13 cellular contexts compared by ENCODE assay signal in genomic region chr2:170221317-170222288, GRCh38. TPM values are rescaled to one million over a fixed set of nuclear protein-coding genes. Genes with fewer than 3 reads are reported as not detected.
A peak's percentile ranks its signal among the peaks of the same experiment; 100 is the strongest.
DNase-seq lines count a peak whose midpoint lies in the region; ATAC-seq and TF ChIP-seq lines count a peak whose summit lies in the region.
"Had no signal": no experiment of that assay in that cellular context is flagged by ENCODE, and none has a peak within 500 bp of the region (broad histone marks: within the 10 kb centered on the region; RNA-seq: fewer than 3 reads in every experiment).

No MANE protein-coding gene starts in this region.

- H3K36me3 ChIP-seq in GM23338 (ENCODE audit: insufficient read depth) (no peaks in the 10 kb centered on the region), muscle layer of colon (ENCODE audit: insufficient read depth, low read length) (no peaks in the 10 kb centered on the region), gastrocnemius medialis (no peaks in the 10 kb centered on the region)

- H3K27ac Mint-ChIP-seq in GM23338: peak overlapping the region; percentile 92
- H3K27ac Mint-ChIP-seq: dendritic cell treated with granulocyte-macrophage colony-stimulating factor and Interleukin-4, amounts not matched to agents 40 ng/mL and 50 ng/mL, for 4 days had no signal

- TF ChIP-seq CTCF in GM23338 (conservative IDR thresholded peaks at IDR 0.05; ENCODE audit: low read depth in 2 of 2): no peak
- TF ChIP-seq CTCF in choroid plexus epithelial cell (conservative IDR thresholded peaks at IDR 0.05; ENCODE audit: low read depth, low read length): no peak
- TF ChIP-seq CTCF in gastrocnemius medialis (IDR thresholded peaks at IDR 0.05 in 4 of 5, conservative IDR thresholded peaks at IDR 0.05 in 1 of 5): no peak

- H3K27ac ChIP-seq in GM23338 (ENCODE audit: low read depth) (no peak overlapping the region), muscle layer of colon (ENCODE audit: low read depth, low read length) (peak overlapping the region; percentile 56), gastrocnemius medialis (no peak overlapping the region)

- H3K4me1 ChIP-seq in GM23338 (ENCODE audit: insufficient read depth): peaks cover 22% of the 10 kb centered on the region
- H3K4me1 ChIP-seq in muscle layer of colon (ENCODE audit: insufficient read depth, low read length): no peaks in the 10 kb centered on the region
- H3K4me1 ChIP-seq in gastrocnemius medialis: peaks cover 12 to 14% of the 10 kb centered on the region in 2 donors

- H3K4me3 ChIP-seq in GM23338 (no peak overlapping the region), choroid plexus epithelial cell (ENCODE audit: low read depth, low read length) (no peak overlapping the region), muscle layer of colon (ENCODE audit: low read depth in 1 of 2, low read length in 2 of 2) (no peak overlapping the region), gastrocnemius medialis (no peak overlapping the region)

- no peak overlapping the region; the same call in none of the 2 replicates for H3K4me2 ChIP-seq in GM23338

- peaks cover 45% of the 10 kb centered on the region for H3K4me1 Mint-ChIP-seq in GM23338

- DNase-seq in GM23338 (ENCODE audit: low spot score) (no peak), NCI-H2171 (lab: John Stamatoyannopoulos, UW) (peak; percentile 13), choroid plexus epithelial cell (ENCODE audit: low read depth) (peak; percentile 74), NCI-H2081 treated with DMSO at 0.1 percent for 48 hours (lab: John Stamatoyannopoulos, UW) (no peak), SKM-1 treated with dmso at 0.1 percent for 144 hours (lab: John Stamatoyannopoulos, UW; ENCODE audit: unreplicated experiment) (no peak), gastrocnemius medialis (no peak)
- no peak for DNase-seq in effector CD4-positive, alpha-beta T cell
- DNase-seq: activated T-cell treated with anti-CD3 and anti-CD28 coated beads for 4 hours, NCI-H226, posterior cingulate gyrus, T-helper 1 cell had no signal

- no peaks in the 10 kb centered on the region for H3K27me3 Mint-ChIP-seq in GM23338 (ENCODE audit: insufficient read depth, low read depth, poor library complexity)
- H3K27me3 Mint-ChIP-seq: dendritic cell treated with granulocyte-macrophage colony-stimulating factor and Interleukin-4, amounts not matched to agents 40 ng/mL and 50 ng/mL, for 4 days had no signal

- H3K9me2 ChIP-seq in GM23338 (ENCODE audit: insufficient read depth): 0 out of 2 replicates have a peak, but pooled peaks cover 1% of the 10 kb centered on the region

- H3K27me3 ChIP-seq in GM23338 (ENCODE audit: insufficient read depth) (no peaks in the 10 kb centered on the region), muscle layer of colon (ENCODE audit: control insufficient read depth in 1 of 2, insufficient read depth in 2 of 2, low read length in 2 of 2) (no peaks in the 10 kb centered on the region), gastrocnemius medialis (no peaks in the 10 kb centered on the region)

- intact Hi-C loops in gastrocnemius medialis (cut with DNase I; ENCODE audit: low total_unique reads): no loop called here

- no peaks in the 10 kb centered on the region for H4K20me1 ChIP-seq in GM23338 (replicated peaks; ENCODE audit: insufficient read depth)

- no peaks in the 10 kb centered on the region for H3K79me2 ChIP-seq in GM23338 (replicated peaks; ENCODE audit: insufficient read depth)

- TF ChIP-seq POLR2A in gastrocnemius medialis (IDR thresholded peaks at IDR 0.05): no peak

- no peaks in the 10 kb centered on the region for H3K9me3 ChIP-seq in muscle layer of colon (ENCODE audit: low read length)
- no peaks in the 10 kb centered on the region for H3K9me3 ChIP-seq in gastrocnemius medialis

- no peaks in the 10 kb centered on the region for H3F3A ChIP-seq in GM23338 (replicated peaks; ENCODE audit: low read depth)

- no peak overlapping the region; the same call in 1 of the 2 replicates for H2AFZ ChIP-seq in GM23338

- H3K4me3 Mint-ChIP-seq in GM23338: no peak overlapping the region
- H3K4me3 Mint-ChIP-seq: dendritic cell treated with granulocyte-macrophage colony-stimulating factor and Interleukin-4, amounts not matched to agents 40 ng/mL and 50 ng/mL, for 4 days had no signal

- peak; percentile 58 for ATAC-seq in GM23338
- ATAC-seq in gastrocnemius medialis: no peak

- H3K36me3 Mint-ChIP-seq in GM23338 (ENCODE audit: low read depth): no peaks in the 10 kb centered on the region

- H3K9me3 Mint-ChIP-seq in GM23338: no peaks in the 10 kb centered on the region
- H3K9me3 Mint-ChIP-seq: dendritic cell treated with granulocyte-macrophage colony-stimulating factor and Interleukin-4, amounts not matched to agents 40 ng/mL and 50 ng/mL, for 4 days had no signal

- in situ Hi-C loops in gastrocnemius medialis (cut with MboI; ENCODE audit: low sequenced_read_pairs in 4 of 4): no loop called here

- H3K9ac ChIP-seq in muscle layer of colon (ENCODE audit: low read length): no peak overlapping the region

TF ChIP-seq in GM23338, 12 proteins besides CTCF, POLR2A, EP300 and RAD21:
- no peak for TF ChIP-seq STAT1 (IDR thresholded peaks at IDR 0.05; ENCODE audit: unreplicated experiment)
- TF ChIP-seq ETS1 (IDR thresholded peaks at IDR 0.05): no peak
- no peak for TF ChIP-seq ZNF114 (CRISPR knock-in tag; IDR thresholded peaks at IDR 0.05)
- no peak for TF ChIP-seq CREB1 (CRISPR knock-in tag; IDR thresholded peaks at IDR 0.05; ENCODE audit: low read depth)
TF ChIP-seq in GM23338: peak in this region for 0.

RNA-seq across cellular contexts. Expression of gene MYO3B, which starts 43.7 kb away (rescaled TPM):
- total RNA-seq in GM23338 (2014; rRNA removed; shearing (Covaris generic)): 0.19 and 0.42 TPM in 2 replicates
- polyA plus RNA-seq in GM23338 (2016; fragmentation: Nextera tagmentation; extraction: Ambion mirVana): 0.10 TPM in 1 of 2 replicates, not detected in the other
- under 1 TPM in 2 of 4 donors, not detected in 2; 0.07 to 0.27 TPM for total RNA-seq in gastrocnemius medialis

Comparison
In these comparisons a context has a peak if more than half of its experiments do, and no peak if none do; other contexts are left out.
1. DNase-seq: peak in NCI-H2171 (single experiment) and choroid plexus epithelial cell (single experiment); none in GM23338 (single experiment), NCI-H2081 treated with DMSO at 0.1 percent for 48 hours (single experiment), SKM-1 treated with dmso at 0.1 percent for 144 hours (single experiment), effector CD4-positive, alpha-beta T cell (single experiment) and gastrocnemius medialis (0 of 2).